In genomic region chr1:6123816-6124215, GRCh38 we compare ENCODE assay signal across 24 cellular contexts. TPM values are rescaled to one million over a fixed set of nuclear protein-coding genes. Genes with fewer than 3 reads are reported as not detected.
"Had no signal": no experiment of that assay in that cellular context is flagged by ENCODE, and none has a peak within 500 bp of the region (broad histone marks: within the 10 kb centered on the region; RNA-seq: fewer than 3 reads in every experiment).

No MANE protein-coding gene starts in this region.

- H3K4me3 ChIP-seq: neural progenitor cell, prostate gland, right atrium auricular region, sigmoid colon, testis, tibial artery, upper lobe of left lung, uterus had no signal

- H3K4me3 Mint-ChIP-seq: effector memory CD8-positive, alpha-beta T cell; immature natural killer cell; naive thymus-derived CD4-positive, alpha-beta T cell; nephron; neural progenitor cell; stimulated activated memory B cell treated with anti-CD40 and anti-IgM and Interleukin-4, amounts not matched to agents 10 μg/mL and 1 μg/mL and 100 μg/mL, for 72 hours had no signal

- H3K27ac Mint-ChIP-seq: effector memory CD8-positive, alpha-beta T cell; immature natural killer cell; naive thymus-derived CD4-positive, alpha-beta T cell; nephron; neural progenitor cell; stimulated activated memory B cell treated with anti-CD40 and anti-IgM and Interleukin-4, amounts not matched to agents 10 μg/mL and 1 μg/mL and 100 μg/mL, for 72 hours had no signal

- H3K4me1 ChIP-seq: prostate gland, uterus had no signal

- H3K36me3 ChIP-seq: neural progenitor cell, prostate gland, right atrium auricular region, sigmoid colon, tibial artery, upper lobe of left lung, uterus had no signal

- H3K4me2 ChIP-seq: neural progenitor cell had no signal

- H3K4me1 Mint-ChIP-seq: nephron had no signal

- H3K9me3 Mint-ChIP-seq: effector memory CD8-positive, alpha-beta T cell; immature natural killer cell; naive thymus-derived CD4-positive, alpha-beta T cell; nephron; neural progenitor cell; stimulated activated memory B cell treated with anti-CD40 and anti-IgM and Interleukin-4, amounts not matched to agents 10 μg/mL and 1 μg/mL and 100 μg/mL, for 72 hours had no signal

- DNase-seq: cortex of kidney; effector memory CD8-positive, alpha-beta T cell; hypothalamus; immature natural killer cell; islet precursor cell; mammary epithelial cell; mesendoderm; midbrain; naive thymus-derived CD4-positive, alpha-beta T cell; stimulated activated CD4-positive, alpha-beta T cell treated with anti-CD3 and anti-CD28 coated beads, Interleukin-4, amount 100 ng/mL, for 4 hours; stimulated activated naive CD8-positive, alpha-beta T cell treated with anti-CD3 and anti-CD28 coated beads, Interleukin-15, Interleukin-2, amounts not matched to agents 100 U/mL and 50 U/mL, for 24 hours; substantia nigra; testis; tibial artery; uterus had no signal

- H3K9me3 ChIP-seq: prostate gland, right atrium auricular region, sigmoid colon, testis, tibial artery, upper lobe of left lung, uterus had no signal

- H3K36me3 Mint-ChIP-seq: immature natural killer cell; naive thymus-derived CD4-positive, alpha-beta T cell; neural progenitor cell; stimulated activated memory B cell treated with anti-CD40 and anti-IgM and Interleukin-4, amounts not matched to agents 10 μg/mL and 1 μg/mL and 100 μg/mL, for 72 hours had no signal

- H3K9ac ChIP-seq: neural progenitor cell had no signal

- H3K27ac ChIP-seq: neural progenitor cell, prostate gland, right atrium auricular region, sigmoid colon, testis, tibial artery, upper lobe of left lung, uterus had no signal

- H3K27me3 ChIP-seq: right atrium auricular region, testis, upper lobe of left lung, uterus had no signal

- ATAC-seq: effector memory CD8-positive, alpha-beta T cell; naive thymus-derived CD4-positive, alpha-beta T cell; stimulated activated memory B cell treated with anti-CD40 and anti-IgM and Interleukin-4, amounts not matched to agents 10 μg/mL and 1 μg/mL and 100 μg/mL, for 72 hours; stimulated activated naive CD8-positive, alpha-beta T cell treated with anti-CD3 and anti-CD28 coated beads, Interleukin-15, Interleukin-2, amounts not matched to agents 100 U/mL and 50 U/mL, for 24 hours had no signal

RNA-seq across cellular contexts. Expression of gene CHD5, which starts 56.3 kb away (rescaled TPM):
- total RNA-seq: skeletal muscle tissue had no signal
- polyA plus RNA-seq: liver; naive thymus-derived CD4-positive, alpha-beta T cell had no signal
